1 cellular context compared by ENCODE assay signal in the genomic region with DNA sequence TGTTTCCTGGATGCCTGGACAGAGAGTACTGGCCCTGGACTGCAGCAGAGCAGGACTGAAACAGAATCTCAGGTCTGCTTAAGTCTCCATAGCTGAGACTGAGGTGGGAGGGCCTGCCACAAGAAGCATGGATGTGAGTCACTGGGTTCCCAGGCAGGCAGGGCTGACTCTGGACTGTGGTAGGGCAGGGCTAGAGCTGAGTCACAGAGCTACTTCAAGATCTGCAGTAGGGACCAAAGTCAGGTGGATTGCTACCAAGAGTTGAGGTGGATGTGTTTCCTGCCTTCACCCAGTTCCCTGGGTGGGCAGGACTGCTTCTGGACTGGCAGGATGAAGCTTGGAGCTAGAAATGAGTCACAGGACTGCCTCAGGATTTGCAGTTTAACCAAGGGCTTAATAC.
TF ChIP-seq lines count a peak whose summit lies in the region.

No MANE protein-coding gene starts in this region.

TF ChIP-seq in GM23338, 12 proteins besides CTCF, POLR2A, EP300 and RAD21 (continued from another document):
- no peak for TF ChIP-seq NANOG (IDR thresholded peaks at IDR 0.05; ENCODE audit: borderline replicate concordance)
- TF ChIP-seq EZH2phosphoT487 (IDR thresholded peaks at IDR 0.05; ENCODE audit: unreplicated experiment): no peak
- no peak for TF ChIP-seq CREB1 (CRISPR knock-in tag; IDR thresholded peaks at IDR 0.05; ENCODE audit: low read depth)
- no peak for TF ChIP-seq JUNB (IDR thresholded peaks at IDR 0.05; ENCODE audit: unreplicated experiment)
- no peak for TF ChIP-seq ETS1 (IDR thresholded peaks at IDR 0.05)
- no peak for TF ChIP-seq EZH2 (IDR thresholded peaks at IDR 0.05; ENCODE audit: low read depth, unreplicated experiment)
- TF ChIP-seq, protein P1, sequence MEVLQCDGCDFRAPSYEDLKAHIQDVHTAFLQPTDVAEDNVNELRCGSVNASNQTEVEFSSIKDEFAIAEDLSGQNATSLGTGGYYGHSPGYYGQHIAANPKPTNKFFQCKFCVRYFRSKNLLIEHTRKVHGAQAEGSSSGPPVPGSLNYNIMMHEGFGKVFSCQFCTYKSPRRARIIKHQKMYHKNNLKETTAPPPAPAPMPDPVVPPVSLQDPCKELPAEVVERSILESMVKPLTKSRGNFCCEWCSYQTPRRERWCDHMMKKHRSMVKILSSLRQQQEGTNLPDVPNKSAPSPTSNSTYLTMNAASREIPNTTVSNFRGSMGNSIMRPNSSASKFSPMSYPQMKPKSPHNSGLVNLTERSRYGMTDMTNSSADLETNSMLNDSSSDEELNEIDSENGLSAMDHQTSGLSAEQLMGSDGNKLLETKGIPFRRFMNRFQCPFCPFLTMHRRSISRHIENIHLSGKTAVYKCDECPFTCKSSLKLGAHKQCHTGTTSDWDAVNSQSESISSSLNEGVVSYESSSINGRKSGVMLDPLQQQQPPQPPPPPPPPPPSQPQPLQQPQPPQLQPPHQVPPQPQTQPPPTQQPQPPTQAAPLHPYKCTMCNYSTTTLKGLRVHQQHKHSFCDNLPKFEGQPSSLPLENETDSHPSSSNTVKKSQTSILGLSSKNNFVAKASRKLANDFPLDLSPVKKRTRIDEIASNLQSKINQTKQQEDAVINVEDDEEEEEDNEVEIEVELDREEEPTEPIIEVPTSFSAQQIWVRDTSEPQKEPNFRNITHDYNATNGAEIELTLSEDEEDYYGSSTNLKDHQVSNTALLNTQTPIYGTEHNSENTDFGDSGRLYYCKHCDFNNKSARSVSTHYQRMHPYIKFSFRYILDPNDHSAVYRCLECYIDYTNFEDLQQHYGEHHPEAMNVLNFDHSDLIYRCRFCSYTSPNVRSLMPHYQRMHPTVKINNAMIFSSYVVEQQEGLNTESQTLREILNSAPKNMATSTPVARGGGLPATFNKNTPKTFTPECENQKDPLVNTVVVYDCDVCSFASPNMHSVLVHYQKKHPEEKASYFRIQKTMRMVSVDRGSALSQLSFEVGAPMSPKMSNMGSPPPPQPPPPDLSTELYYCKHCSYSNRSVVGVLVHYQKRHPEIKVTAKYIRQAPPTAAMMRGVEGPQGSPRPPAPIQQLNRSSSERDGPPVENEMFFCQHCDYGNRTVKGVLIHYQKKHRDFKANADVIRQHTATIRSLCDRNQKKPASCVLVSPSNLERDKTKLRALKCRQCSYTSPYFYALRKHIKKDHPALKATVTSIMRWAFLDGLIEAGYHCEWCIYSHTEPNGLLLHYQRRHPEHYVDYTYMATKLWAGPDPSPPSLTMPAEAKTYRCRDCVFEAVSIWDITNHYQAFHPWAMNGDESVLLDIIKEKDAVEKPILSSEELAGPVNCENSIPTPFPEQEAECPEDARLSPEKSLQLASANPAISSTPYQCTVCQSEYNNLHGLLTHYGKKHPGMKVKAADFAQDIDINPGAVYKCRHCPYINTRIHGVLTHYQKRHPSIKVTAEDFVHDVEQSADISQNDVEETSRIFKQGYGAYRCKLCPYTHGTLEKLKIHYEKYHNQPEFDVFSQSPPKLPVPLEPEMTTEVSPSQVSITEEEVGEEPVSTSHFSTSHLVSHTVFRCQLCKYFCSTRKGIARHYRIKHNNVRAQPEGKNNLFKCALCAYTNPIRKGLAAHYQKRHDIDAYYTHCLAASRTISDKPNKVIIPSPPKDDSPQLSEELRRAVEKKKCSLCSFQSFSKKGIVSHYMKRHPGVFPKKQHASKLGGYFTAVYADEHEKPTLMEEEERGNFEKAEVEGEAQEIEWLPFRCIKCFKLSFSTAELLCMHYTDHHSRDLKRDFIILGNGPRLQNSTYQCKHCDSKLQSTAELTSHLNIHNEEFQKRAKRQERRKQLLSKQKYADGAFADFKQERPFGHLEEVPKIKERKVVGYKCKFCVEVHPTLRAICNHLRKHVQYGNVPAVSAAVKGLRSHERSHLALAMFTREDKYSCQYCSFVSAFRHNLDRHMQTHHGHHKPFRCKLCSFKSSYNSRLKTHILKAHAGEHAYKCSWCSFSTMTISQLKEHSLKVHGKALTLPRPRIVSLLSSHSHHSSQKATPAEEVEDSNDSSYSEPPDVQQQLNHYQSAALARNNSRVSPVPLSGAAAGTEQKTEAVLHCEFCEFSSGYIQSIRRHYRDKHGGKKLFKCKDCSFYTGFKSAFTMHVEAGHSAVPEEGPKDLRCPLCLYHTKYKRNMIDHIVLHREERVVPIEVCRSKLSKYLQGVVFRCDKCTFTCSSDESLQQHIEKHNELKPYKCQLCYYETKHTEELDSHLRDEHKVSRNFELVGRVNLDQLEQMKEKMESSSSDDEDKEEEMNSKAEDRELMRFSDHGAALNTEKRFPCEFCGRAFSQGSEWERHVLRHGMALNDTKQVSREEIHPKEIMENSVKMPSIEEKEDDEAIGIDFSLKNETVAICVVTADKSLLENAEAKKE (CRISPR knock-in tag; IDR thresholded peaks at IDR 0.05): no peak
